In the genomic region with DNA sequence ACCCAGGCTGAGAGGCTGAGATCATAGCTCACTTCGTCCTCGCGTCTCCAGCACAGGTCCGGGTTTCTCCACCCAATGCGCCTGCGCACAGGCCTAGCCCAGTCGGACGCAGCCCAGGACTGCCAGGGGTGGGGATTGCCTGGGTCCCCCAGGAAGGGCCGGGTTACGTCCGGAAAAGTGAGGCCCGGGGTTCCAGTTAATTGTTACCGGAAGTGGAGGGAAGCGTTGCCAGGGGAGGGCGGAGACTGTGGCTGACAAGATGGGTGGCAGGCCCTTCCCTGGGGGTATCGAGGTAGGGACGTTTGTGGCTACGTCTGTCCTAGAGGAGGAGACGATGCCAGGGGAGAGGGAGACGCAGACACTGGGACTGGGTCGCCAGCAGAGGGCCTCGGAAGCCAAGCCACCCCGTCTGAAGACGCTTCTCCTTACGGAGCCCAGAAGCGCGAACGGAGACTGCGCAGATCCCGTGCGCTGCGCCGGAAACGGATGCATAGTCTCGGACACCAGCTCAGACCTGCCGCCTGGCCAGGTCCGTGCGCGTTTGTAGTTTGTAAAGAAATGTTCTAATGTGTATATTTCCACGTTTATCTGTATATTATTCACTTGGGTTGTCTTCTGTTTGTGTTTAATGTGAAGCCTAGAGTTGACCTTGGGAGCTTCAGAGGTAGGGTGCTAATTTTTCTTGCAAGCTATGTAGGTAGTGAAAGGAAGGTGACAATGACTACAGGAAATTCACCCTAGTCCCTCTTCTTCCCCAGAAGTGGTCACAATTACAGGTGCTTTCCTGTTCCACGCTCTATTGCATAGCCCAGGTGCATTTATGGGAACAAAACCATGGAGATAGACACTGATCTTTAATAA, we compare ENCODE assay signal across 1 cellular context.
A peak's percentile ranks its signal among the peaks of the same experiment; 100 is the strongest.
TF ChIP-seq lines count a peak whose summit lies in the region.

No MANE protein-coding gene starts in this region.

TF ChIP-seq in K562, 482 proteins besides CTCF, POLR2A, EP300 and RAD21 (continued from another document and continues in another):
- TF ChIP-seq, protein P1, sequence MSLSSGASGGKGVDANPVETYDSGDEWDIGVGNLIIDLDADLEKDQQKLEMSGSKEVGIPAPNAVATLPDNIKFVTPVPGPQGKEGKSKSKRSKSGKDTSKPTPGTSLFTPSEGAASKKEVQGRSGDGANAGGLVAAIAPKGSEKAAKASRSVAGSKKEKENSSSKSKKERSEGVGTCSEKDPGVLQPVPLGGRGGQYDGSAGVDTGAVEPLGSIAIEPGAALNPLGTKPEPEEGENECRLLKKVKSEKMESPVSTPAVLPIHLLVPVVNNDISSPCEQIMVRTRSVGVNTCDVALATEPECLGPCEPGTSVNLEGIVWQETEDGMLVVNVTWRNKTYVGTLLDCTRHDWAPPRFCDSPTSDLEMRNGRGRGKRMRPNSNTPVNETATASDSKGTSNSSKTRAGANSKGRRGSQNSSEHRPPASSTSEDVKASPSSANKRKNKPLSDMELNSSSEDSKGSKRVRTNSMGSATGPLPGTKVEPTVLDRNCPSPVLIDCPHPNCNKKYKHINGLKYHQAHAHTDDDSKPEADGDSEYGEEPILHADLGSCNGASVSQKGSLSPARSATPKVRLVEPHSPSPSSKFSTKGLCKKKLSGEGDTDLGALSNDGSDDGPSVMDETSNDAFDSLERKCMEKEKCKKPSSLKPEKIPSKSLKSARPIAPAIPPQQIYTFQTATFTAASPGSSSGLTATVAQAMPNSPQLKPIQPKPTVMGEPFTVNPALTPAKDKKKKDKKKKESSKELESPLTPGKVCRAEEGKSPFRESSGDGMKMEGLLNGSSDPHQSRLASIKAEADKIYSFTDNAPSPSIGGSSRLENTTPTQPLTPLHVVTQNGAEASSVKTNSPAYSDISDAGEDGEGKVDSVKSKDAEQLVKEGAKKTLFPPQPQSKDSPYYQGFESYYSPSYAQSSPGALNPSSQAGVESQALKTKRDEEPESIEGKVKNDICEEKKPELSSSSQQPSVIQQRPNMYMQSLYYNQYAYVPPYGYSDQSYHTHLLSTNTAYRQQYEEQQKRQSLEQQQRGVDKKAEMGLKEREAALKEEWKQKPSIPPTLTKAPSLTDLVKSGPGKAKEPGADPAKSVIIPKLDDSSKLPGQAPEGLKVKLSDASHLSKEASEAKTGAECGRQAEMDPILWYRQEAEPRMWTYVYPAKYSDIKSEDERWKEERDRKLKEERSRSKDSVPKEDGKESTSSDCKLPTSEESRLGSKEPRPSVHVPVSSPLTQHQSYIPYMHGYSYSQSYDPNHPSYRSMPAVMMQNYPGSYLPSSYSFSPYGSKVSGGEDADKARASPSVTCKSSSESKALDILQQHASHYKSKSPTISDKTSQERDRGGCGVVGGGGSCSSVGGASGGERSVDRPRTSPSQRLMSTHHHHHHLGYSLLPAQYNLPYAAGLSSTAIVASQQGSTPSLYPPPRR (CRISPR knock-in tag; IDR thresholded peaks at IDR 0.05; ENCODE audit: borderline replicate concordance), result 0 out of 2 replicates have a peak, but pooled peaks have one; percentile 70
- no peak for TF ChIP-seq ZNF274 (IDR thresholded peaks at IDR 0.05; ENCODE audit: borderline replicate concordance, low read depth, low read length)
- TF ChIP-seq, protein P2, sequence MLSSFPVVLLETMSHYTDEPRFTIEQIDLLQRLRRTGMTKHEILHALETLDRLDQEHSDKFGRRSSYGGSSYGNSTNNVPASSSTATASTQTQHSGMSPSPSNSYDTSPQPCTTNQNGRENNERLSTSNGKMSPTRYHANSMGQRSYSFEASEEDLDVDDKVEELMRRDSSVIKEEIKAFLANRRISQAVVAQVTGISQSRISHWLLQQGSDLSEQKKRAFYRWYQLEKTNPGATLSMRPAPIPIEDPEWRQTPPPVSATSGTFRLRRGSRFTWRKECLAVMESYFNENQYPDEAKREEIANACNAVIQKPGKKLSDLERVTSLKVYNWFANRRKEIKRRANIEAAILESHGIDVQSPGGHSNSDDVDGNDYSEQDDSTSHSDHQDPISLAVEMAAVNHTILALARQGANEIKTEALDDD (IDR thresholded peaks at IDR 0.05), result no peak
- TF ChIP-seq SP2 (IDR thresholded peaks at IDR 0.05; ENCODE audit: extremely low read depth, low read depth, low read length, poor library complexity, severe bottlenecking), result no peak
- TF ChIP-seq, protein P3, sequence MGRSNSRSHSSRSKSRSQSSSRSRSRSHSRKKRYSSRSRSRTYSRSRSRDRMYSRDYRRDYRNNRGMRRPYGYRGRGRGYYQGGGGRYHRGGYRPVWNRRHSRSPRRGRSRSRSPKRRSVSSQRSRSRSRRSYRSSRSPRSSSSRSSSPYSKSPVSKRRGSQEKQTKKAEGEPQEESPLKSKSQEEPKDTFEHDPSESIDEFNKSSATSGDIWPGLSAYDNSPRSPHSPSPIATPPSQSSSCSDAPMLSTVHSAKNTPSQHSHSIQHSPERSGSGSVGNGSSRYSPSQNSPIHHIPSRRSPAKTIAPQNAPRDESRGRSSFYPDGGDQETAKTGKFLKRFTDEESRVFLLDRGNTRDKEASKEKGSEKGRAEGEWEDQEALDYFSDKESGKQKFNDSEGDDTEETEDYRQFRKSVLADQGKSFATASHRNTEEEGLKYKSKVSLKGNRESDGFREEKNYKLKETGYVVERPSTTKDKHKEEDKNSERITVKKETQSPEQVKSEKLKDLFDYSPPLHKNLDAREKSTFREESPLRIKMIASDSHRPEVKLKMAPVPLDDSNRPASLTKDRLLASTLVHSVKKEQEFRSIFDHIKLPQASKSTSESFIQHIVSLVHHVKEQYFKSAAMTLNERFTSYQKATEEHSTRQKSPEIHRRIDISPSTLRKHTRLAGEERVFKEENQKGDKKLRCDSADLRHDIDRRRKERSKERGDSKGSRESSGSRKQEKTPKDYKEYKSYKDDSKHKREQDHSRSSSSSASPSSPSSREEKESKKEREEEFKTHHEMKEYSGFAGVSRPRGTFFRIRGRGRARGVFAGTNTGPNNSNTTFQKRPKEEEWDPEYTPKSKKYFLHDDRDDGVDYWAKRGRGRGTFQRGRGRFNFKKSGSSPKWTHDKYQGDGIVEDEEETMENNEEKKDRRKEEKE (IDR thresholded peaks at IDR 0.05; ENCODE audit: borderline replicate concordance in 1 of 2, control insufficient read depth in 1 of 2, low read depth in 2 of 2, low read length in 1 of 2), result no peak
- TF ChIP-seq PML (IDR thresholded peaks at IDR 0.05; ENCODE audit: low read length), result peak; percentile 59; the same call in 1 of the 2 replicates
- TF ChIP-seq, protein P4, sequence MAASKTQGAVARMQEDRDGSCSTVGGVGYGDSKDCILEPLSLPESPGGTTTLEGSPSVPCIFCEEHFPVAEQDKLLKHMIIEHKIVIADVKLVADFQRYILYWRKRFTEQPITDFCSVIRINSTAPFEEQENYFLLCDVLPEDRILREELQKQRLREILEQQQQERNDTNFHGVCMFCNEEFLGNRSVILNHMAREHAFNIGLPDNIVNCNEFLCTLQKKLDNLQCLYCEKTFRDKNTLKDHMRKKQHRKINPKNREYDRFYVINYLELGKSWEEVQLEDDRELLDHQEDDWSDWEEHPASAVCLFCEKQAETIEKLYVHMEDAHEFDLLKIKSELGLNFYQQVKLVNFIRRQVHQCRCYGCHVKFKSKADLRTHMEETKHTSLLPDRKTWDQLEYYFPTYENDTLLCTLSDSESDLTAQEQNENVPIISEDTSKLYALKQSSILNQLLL (CRISPR knock-in tag; IDR thresholded peaks at IDR 0.05; ENCODE audit: borderline replicate concordance), result no peak
- no peak for TF ChIP-seq ETS2 (tag; IDR thresholded peaks at IDR 0.05; ENCODE audit: borderline replicate concordance, poor library complexity, severe bottlenecking)
- TF ChIP-seq ZNF436 (CRISPR knock-in tag; IDR thresholded peaks at IDR 0.05), result peak; percentile 59; the same call in 1 of the 2 replicates
- TF ChIP-seq, protein P5, sequence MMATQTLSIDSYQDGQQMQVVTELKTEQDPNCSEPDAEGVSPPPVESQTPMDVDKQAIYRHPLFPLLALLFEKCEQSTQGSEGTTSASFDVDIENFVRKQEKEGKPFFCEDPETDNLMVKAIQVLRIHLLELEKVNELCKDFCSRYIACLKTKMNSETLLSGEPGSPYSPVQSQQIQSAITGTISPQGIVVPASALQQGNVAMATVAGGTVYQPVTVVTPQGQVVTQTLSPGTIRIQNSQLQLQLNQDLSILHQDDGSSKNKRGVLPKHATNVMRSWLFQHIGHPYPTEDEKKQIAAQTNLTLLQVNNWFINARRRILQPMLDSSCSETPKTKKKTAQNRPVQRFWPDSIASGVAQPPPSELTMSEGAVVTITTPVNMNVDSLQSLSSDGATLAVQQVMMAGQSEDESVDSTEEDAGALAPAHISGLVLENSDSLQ (IDR thresholded peaks at IDR 0.05), result peak; percentile 70
- TF ChIP-seq, protein P6, sequence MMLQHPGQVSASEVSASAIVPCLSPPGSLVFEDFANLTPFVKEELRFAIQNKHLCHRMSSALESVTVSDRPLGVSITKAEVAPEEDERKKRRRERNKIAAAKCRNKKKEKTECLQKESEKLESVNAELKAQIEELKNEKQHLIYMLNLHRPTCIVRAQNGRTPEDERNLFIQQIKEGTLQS (IDR thresholded peaks at IDR 0.05), result no peak; the same call in 1 of the 2 replicates
- TF ChIP-seq, protein P6 (CRISPR knock-in tag; conservative IDR thresholded peaks at IDR 0.05), result no peak
- no peak for TF ChIP-seq BDP1 (IDR thresholded peaks at IDR 0.05; ENCODE audit: insufficient read depth, insufficient read length)
- TF ChIP-seq ZFP1 (CRISPR knock-in tag; IDR thresholded peaks at IDR 0.05), result no peak; the same call in 1 of the 2 replicates
- no peak for TF ChIP-seq ZNF384 (IDR thresholded peaks at IDR 0.05; ENCODE audit: low read depth, low read length)
- no peak for TF ChIP-seq TCF7L2 (IDR thresholded peaks at IDR 0.05; ENCODE audit: low read depth, low read length)
- no peak for TF ChIP-seq ARHGAP35 (IDR thresholded peaks at IDR 0.05; ENCODE audit: partially characterized antibody)
- TF ChIP-seq ZNF121 (CRISPR knock-in tag; conservative IDR thresholded peaks at IDR 0.05), result no peak
- TF ChIP-seq, protein P7, sequence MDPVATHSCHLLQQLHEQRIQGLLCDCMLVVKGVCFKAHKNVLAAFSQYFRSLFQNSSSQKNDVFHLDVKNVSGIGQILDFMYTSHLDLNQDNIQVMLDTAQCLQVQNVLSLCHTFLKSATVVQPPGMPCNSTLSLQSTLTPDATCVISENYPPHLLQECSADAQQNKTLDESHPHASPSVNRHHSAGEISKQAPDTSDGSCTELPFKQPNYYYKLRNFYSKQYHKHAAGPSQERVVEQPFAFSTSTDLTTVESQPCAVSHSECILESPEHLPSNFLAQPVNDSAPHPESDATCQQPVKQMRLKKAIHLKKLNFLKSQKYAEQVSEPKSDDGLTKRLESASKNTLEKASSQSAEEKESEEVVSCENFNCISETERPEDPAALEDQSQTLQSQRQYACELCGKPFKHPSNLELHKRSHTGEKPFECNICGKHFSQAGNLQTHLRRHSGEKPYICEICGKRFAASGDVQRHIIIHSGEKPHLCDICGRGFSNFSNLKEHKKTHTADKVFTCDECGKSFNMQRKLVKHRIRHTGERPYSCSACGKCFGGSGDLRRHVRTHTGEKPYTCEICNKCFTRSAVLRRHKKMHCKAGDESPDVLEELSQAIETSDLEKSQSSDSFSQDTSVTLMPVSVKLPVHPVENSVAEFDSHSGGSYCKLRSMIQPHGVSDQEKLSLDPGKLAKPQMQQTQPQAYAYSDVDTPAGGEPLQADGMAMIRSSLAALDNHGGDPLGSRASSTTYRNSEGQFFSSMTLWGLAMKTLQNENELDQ (CRISPR knock-in tag; IDR thresholded peaks at IDR 0.05; ENCODE audit: borderline replicate concordance), result no peak
- TF ChIP-seq, protein P8, sequence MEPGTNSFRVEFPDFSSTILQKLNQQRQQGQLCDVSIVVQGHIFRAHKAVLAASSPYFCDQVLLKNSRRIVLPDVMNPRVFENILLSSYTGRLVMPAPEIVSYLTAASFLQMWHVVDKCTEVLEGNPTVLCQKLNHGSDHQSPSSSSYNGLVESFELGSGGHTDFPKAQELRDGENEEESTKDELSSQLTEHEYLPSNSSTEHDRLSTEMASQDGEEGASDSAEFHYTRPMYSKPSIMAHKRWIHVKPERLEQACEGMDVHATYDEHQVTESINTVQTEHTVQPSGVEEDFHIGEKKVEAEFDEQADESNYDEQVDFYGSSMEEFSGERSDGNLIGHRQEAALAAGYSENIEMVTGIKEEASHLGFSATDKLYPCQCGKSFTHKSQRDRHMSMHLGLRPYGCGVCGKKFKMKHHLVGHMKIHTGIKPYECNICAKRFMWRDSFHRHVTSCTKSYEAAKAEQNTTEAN (CRISPR knock-in tag; IDR thresholded peaks at IDR 0.05), result no peak
- peak; percentile 41; the same call in 1 of the 2 replicates for TF ChIP-seq OTX1 (CRISPR knock-in tag; IDR thresholded peaks at IDR 0.05)
- TF ChIP-seq EP400 (IDR thresholded peaks at IDR 0.05), result peak; percentile 78
- TF ChIP-seq COPS2 (conservative IDR thresholded peaks at IDR 0.05), result no peak
- TF ChIP-seq TEAD2 (tag; IDR thresholded peaks at IDR 0.05), result no peak
- TF ChIP-seq, protein P9, sequence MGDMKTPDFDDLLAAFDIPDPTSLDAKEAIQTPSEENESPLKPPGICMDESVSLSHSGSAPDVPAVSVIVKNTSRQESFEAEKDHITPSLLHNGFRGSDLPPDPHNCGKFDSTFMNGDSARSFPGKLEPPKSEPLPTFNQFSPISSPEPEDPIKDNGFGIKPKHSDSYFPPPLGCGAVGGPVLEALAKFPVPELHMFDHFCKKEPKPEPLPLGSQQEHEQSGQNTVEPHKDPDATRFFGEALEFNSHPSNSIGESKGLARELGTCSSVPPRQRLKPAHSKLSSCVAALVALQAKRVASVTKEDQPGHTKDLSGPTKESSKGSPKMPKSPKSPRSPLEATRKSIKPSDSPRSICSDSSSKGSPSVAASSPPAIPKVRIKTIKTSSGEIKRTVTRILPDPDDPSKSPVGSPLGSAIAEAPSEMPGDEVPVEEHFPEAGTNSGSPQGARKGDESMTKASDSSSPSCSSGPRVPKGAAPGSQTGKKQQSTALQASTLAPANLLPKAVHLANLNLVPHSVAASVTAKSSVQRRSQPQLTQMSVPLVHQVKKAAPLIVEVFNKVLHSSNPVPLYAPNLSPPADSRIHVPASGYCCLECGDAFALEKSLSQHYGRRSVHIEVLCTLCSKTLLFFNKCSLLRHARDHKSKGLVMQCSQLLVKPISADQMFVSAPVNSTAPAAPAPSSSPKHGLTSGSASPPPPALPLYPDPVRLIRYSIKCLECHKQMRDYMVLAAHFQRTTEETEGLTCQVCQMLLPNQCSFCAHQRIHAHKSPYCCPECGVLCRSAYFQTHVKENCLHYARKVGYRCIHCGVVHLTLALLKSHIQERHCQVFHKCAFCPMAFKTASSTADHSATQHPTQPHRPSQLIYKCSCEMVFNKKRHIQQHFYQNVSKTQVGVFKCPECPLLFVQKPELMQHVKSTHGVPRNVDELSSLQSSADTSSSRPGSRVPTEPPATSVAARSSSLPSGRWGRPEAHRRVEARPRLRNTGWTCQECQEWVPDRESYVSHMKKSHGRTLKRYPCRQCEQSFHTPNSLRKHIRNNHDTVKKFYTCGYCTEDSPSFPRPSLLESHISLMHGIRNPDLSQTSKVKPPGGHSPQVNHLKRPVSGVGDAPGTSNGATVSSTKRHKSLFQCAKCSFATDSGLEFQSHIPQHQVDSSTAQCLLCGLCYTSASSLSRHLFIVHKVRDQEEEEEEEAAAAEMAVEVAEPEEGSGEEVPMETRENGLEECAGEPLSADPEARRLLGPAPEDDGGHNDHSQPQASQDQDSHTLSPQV (IDR thresholded peaks at IDR 0.05), result peak; percentile 86
- TF ChIP-seq ZNF830 (CRISPR knock-in tag; IDR thresholded peaks at IDR 0.05), result no peak
- TF ChIP-seq, protein P10, sequence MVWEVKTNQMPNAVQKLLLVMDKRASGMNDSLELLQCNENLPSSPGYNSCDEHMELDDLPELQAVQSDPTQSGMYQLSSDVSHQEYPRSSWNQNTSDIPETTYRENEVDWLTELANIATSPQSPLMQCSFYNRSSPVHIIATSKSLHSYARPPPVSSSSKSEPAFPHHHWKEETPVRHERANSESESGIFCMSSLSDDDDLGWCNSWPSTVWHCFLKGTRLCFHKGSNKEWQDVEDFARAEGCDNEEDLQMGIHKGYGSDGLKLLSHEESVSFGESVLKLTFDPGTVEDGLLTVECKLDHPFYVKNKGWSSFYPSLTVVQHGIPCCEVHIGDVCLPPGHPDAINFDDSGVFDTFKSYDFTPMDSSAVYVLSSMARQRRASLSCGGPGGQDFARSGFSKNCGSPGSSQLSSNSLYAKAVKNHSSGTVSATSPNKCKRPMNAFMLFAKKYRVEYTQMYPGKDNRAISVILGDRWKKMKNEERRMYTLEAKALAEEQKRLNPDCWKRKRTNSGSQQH (CRISPR knock-in tag; IDR thresholded peaks at IDR 0.05), result peak; percentile 90
